2 cellular contexts compared by ENCODE assay signal in genomic region chr3:138068046-138068445, GRCh38.
TF ChIP-seq lines count a peak whose summit lies in the region.

No MANE protein-coding gene starts in this region.

TF ChIP-seq in HCT116, 20 proteins besides CTCF, POLR2A, EP300 and RAD21:
- no peak for TF ChIP-seq SP1 (IDR thresholded peaks at IDR 0.05; ENCODE audit: low read depth)
- no peak for TF ChIP-seq REST (IDR thresholded peaks at IDR 0.05; ENCODE audit: low read depth)
- no peak for TF ChIP-seq ZFX (IDR thresholded peaks at IDR 0.05)
- no peak for TF ChIP-seq SIN3A (IDR thresholded peaks at IDR 0.05; ENCODE audit: low read depth)

TF ChIP-seq in HepG2, 621 proteins besides CTCF, POLR2A, EP300 and RAD21:
- TF ChIP-seq GABPB1 (CRISPR knock-in tag; IDR thresholded peaks at IDR 0.05) (no peak), ZNF17 (CRISPR knock-in tag; IDR thresholded peaks at IDR 0.05) (no peak), ZSCAN20 (CRISPR knock-in tag; IDR thresholded peaks at IDR 0.05; ENCODE audit: borderline replicate concordance) (no peak), ZNF557 (CRISPR knock-in tag; IDR thresholded peaks at IDR 0.05) (no peak), ZNF44 (CRISPR knock-in tag; IDR thresholded peaks at IDR 0.05) (no peak), TGIF2 (CRISPR knock-in tag; IDR thresholded peaks at IDR 0.05) (no peak), ARNT2 (CRISPR knock-in tag; IDR thresholded peaks at IDR 0.05; ENCODE audit: low read depth) (no peak), HNRNPH1 (optimal IDR thresholded peaks at IDR 0.05; ENCODE audit: low read depth, low read length) (no peak), FOXO4 (CRISPR knock-in tag; conservative IDR thresholded peaks at IDR 0.05) (no peak), TIGD3 (CRISPR knock-in tag; IDR thresholded peaks at IDR 0.05; ENCODE audit: borderline replicate concordance) (no peak), ZHX2 (IDR thresholded peaks at IDR 0.05; ENCODE audit: low read depth) (no peak), ZHX2 (CRISPR knock-in tag; IDR thresholded peaks at IDR 0.05; ENCODE audit: borderline replicate concordance) (no peak), ZBTB8A (CRISPR knock-in tag; IDR thresholded peaks at IDR 0.05; ENCODE audit: borderline replicate concordance, low read depth) (no peak), EED (CRISPR knock-in tag; IDR thresholded peaks at IDR 0.05) (no peak)
